In genomic region chr1:35560256-35561225, GRCh38 we compare ENCODE assay signal across 10 cellular contexts. TPM values are rescaled to one million over a fixed set of nuclear protein-coding genes. Genes with fewer than 3 reads are reported as not detected.
DNase-seq lines count a peak whose midpoint lies in the region; ATAC-seq and TF ChIP-seq lines count a peak whose summit lies in the region.
"Had no signal": no experiment of that assay in that cellular context is flagged by ENCODE, and none has a peak within 500 bp of the region (broad histone marks: within the 10 kb centered on the region; RNA-seq: fewer than 3 reads in every experiment).

No MANE protein-coding gene starts in this region.

- in situ Hi-C loops in G401 (cut with HindIII; ENCODE audit: low sequenced_read_pairs), result loop anchor here (10.0 kb wide), 2 partner anchors 116 to 164 kb away; no protein-coding TSS in a partner anchor

- ATAC-seq in heart left ventricle, result peak in 2 of 4 donors; percentile 19 to 47
- no peak for ATAC-seq in GM19452 (IDR thresholded peaks at IDR 0.05; ENCODE audit: unreplicated experiment)
- ATAC-seq: stimulated activated naive B cell treated with anti-CD40 and anti-IgM and Interleukin-4, amounts not matched to agents 10 μg/mL and 1 μg/mL and 100 μg/mL, for 72 hours had no signal

- no peaks in the 10 kb centered on the region for H3K27me3 ChIP-seq in heart left ventricle

- TF ChIP-seq POLR2A in heart left ventricle (IDR thresholded peaks at IDR 0.05), result no peak

- peaks cover 0 to 52% (median 27%) of the 10 kb centered on the region in 12 donors for H3K4me1 ChIP-seq in heart left ventricle

- intact Hi-C loops in heart left ventricle (cut with DNase I), result loop anchor here in 5 of 10 donors (2.0 to 10.0 kb wide), 5 partner anchors 108 to 366 kb away; partner anchors contain the start of gene SFPQ (in 1 of the 5)
- intact Hi-C loops in posterior vena cava (cut with DNase I), result loop anchor here (2.0 to 5.0 kb wide), 2 partner anchors 108 to 110 kb away; no protein-coding TSS in a partner anchor

- 54 to 60% (median 58%) methylated on average over 26 to 44 of the region's 44 CpGs for WGBS in heart left ventricle, 4 donors

- peaks cover 0 to 40% (median 28%) of the 10 kb centered on the region in 9 donors for H3K36me3 ChIP-seq in heart left ventricle

- H3K27ac ChIP-seq in VCaP (peak overlapping the region; percentile 57), heart left ventricle (peak overlapping the region in 7 of 12 donors; percentile 13 to 62 (median 39))

- H3K9me3 ChIP-seq in heart left ventricle, result no peaks in the 10 kb centered on the region

- H3K4me3 ChIP-seq in heart left ventricle, result peak overlapping the region in 1 of 12 donors; percentile 25
- no peak overlapping the region for H3K4me3 ChIP-seq in foreskin fibroblast (ENCODE audit: low read depth in 1 of 2, low read length in 2 of 2)

- TF ChIP-seq CTCF in VCaP (conservative IDR thresholded peaks at IDR 0.05) (no peak), heart left ventricle (IDR thresholded peaks at IDR 0.05) (no peak), foreskin fibroblast (IDR thresholded peaks at IDR 0.05; ENCODE audit: low read depth, low read length) (no peak)

- DNase-seq in G401 (ENCODE audit: low spot score) (peak; percentile 84), heart left ventricle (peak; percentile 71 to 85 (median 82)), posterior vena cava (ENCODE audit: low spot score) (peak; percentile 80), foreskin fibroblast (no peak), GOT3 (lab: John Stamatoyannopoulos, UW) (no peak), NCI-H1048 (lab: John Stamatoyannopoulos, UW) (no peak)
- DNase-seq: NCI-H2171; stimulated activated naive B cell treated with anti-CD40 and anti-IgM and Interleukin-4, amounts not matched to agents 10 μg/mL and 1 μg/mL and 100 μg/mL, for 72 hours had no signal

RNA-seq across cellular contexts. Expression of gene NCDN, which starts 2.9 kb away (rescaled TPM):
- 19.2 and 28.3 TPM in 2 replicates for total RNA-seq in G401 (2014; rRNA removed; shearing (Covaris generic))
- total RNA-seq in heart left ventricle, result 10 to 100 TPM; 20.7 to 44.4 (median 35.3) TPM
- 10 to 100 TPM; 14.6 to 27.0 TPM for polyA plus RNA-seq in heart left ventricle
- total RNA-seq in posterior vena cava, result 10 to 100 TPM; 16.6 to 22.6 TPM

RNA-seq across cellular contexts. Expression of gene KIAA0319L, which starts 3.3 kb away (rescaled TPM):
- total RNA-seq in G401 (2014; rRNA removed; shearing (Covaris generic)), result 25.5 and 31.1 TPM in 2 replicates
- total RNA-seq in heart left ventricle (100 to 1,000 TPM in 2 of 9 donors, 10 to 100 TPM in 7; 58.3 to 108 (median 78.3) TPM), posterior vena cava (10 to 100 TPM; 28.4 to 28.6 TPM)
- polyA plus RNA-seq in heart left ventricle, result 10 to 100 TPM; 21.0 to 41.1 TPM

RNA-seq across cellular contexts. Expression of gene TFAP2E, which starts 12.6 kb away (rescaled TPM):
- total RNA-seq in G401 (2014; rRNA removed; shearing (Covaris generic)), result not detected in 2 replicates
- total RNA-seq in heart left ventricle (under 1 TPM in 6 of 9 donors, not detected in 3; 0.12 to 0.57 (median 0.41) TPM), posterior vena cava (under 1 TPM; 0.65 to 0.81 TPM)
- polyA plus RNA-seq in heart left ventricle, result under 1 TPM; 0.15 to 0.17 TPM

Comparison
In these comparisons a context has a peak if more than half of its experiments do, and no peak if none do; other contexts are left out.
1. DNase-seq: peak in G401 (single experiment), heart left ventricle (5 of 5) and posterior vena cava (single experiment); none in foreskin fibroblast (0 of 2), GOT3 (single experiment) and NCI-H1048 (single experiment).